ENCODE assay signal across 8 cellular contexts in genomic region chr13:52012512-52012836, GRCh38. TPM values are rescaled to one million over a fixed set of nuclear protein-coding genes. Genes with fewer than 3 reads are reported as not detected.
A peak's percentile ranks its signal among the peaks of the same experiment; 100 is the strongest.
DNase-seq lines count a peak whose midpoint lies in the region; ATAC-seq, FAIRE-seq and TF ChIP-seq lines count a peak whose summit lies in the region.

No MANE protein-coding gene starts in this region.

- no peak for TF ChIP-seq POLR2A in endothelial cell of umbilical vein (IDR thresholded peaks at IDR 0.05; ENCODE audit: low read depth, low read length)

- H3K4me2 ChIP-seq in OCI-LY1 (ENCODE audit: low read length) (peak overlapping the region; percentile 84), endothelial cell of umbilical vein (ENCODE audit: insufficient read depth, low read length) (peak overlapping the region; percentile 88)

- H3K36me3 ChIP-seq in OCI-LY1 (ENCODE audit: insufficient read depth, low read length) (peaks cover 16% of the 10 kb centered on the region; the same call in 1 of the 2 replicates), endothelial cell of umbilical vein (ENCODE audit: control insufficient read depth in 2 of 2, extremely low read depth in 1 of 2, insufficient read depth in 2 of 2, low read length in 2 of 2) (no peaks in the 10 kb centered on the region), pancreas (no peaks in the 10 kb centered on the region)

- H3K4me1 ChIP-seq in OCI-LY1 (ENCODE audit: insufficient read depth, low read length, severe bottlenecking) (peaks cover 21% of the 10 kb centered on the region), endothelial cell of umbilical vein (ENCODE audit: control insufficient read depth, extremely low read depth, insufficient read depth, low read length) (peaks cover 14% of the 10 kb centered on the region), pancreas (peaks cover 7 to 8% (median 8%) of the 10 kb centered on the region in 3 donors)

- H3K79me2 ChIP-seq in OCI-LY1 (ENCODE audit: insufficient read depth, low read length) (peaks cover 24% of the 10 kb centered on the region), endothelial cell of umbilical vein (ENCODE audit: control insufficient read depth, insufficient read depth, low read length) (peaks cover 29% of the 10 kb centered on the region)

- no peak overlapping the region for H2AFZ ChIP-seq in OCI-LY1 (ENCODE audit: low read length)
- H2AFZ ChIP-seq in endothelial cell of umbilical vein (ENCODE audit: low read depth, low read length) = peak overlapping the region; percentile 50

- H3K9me1 ChIP-seq in endothelial cell of umbilical vein (replicated peaks; ENCODE audit: control insufficient read depth, extremely low read depth, insufficient read depth, low read length) = no peaks in the 10 kb centered on the region

- FAIRE-seq in endothelial cell of umbilical vein (lab: Jason Lieb, UNC) (no peak), pancreas (lab: Jason Lieb, UNC) (no peak)

- H3K27me3 ChIP-seq in OCI-LY1 (ENCODE audit: insufficient read depth, low read length) = 0 out of 2 replicates have a peak, but pooled peaks cover 5% of the 10 kb centered on the region
- H3K27me3 ChIP-seq in endothelial cell of umbilical vein (ENCODE audit: control insufficient read depth in 2 of 2, insufficient read depth in 2 of 2, low read length in 2 of 2) = peaks cover 13 to 14% of the 10 kb centered on the region in 2 experiments
- H3K27me3 ChIP-seq in pancreas = no peaks in the 10 kb centered on the region

- TF ChIP-seq CTCF in OCI-LY1 (IDR thresholded peaks at IDR 0.05; ENCODE audit: low read length) = no peak
- TF ChIP-seq CTCF in endothelial cell of umbilical vein (IDR thresholded peaks at IDR 0.05; ENCODE audit: extremely low read depth in 1 of 2, insufficient read depth in 1 of 2, low read depth in 1 of 2, low read length in 2 of 2) = no peak
- no peak for TF ChIP-seq CTCF in pancreas (IDR thresholded peaks at IDR 0.05)

- peak overlapping the region; percentile 89 for H3K4me3 ChIP-seq in GM08714 (ENCODE audit: low read length)
- peak overlapping the region; percentile 76 for H3K4me3 ChIP-seq in OCI-LY1 (ENCODE audit: low read depth, low read length, poor library complexity, severe bottlenecking)
- peak overlapping the region; percentile 51 to 88 (median 58) for H3K4me3 ChIP-seq in endothelial cell of umbilical vein (replicated peaks in 1 of 3; ENCODE audit: insufficient read depth in 1 of 3, low read depth in 1 of 3, low read length in 3 of 3)
- H3K4me3 ChIP-seq in pancreas = peak overlapping the region; percentile 63 to 98 (median 82)

- no peaks in the 10 kb centered on the region for H3F3A ChIP-seq in OCI-LY1 (ENCODE audit: insufficient read depth, low read length)

- H3K9me3 ChIP-seq in OCI-LY1 (ENCODE audit: low read length) (no peaks in the 10 kb centered on the region), endothelial cell of umbilical vein (replicated peaks; ENCODE audit: control insufficient read depth, insufficient read depth, low read length) (no peaks in the 10 kb centered on the region), pancreas (no peaks in the 10 kb centered on the region)

- no peak for DNase-seq in endothelial cell of umbilical vein (ENCODE audit: low read depth, low spot score)
- no peak for DNase-seq in pancreas
- DNase-seq in anterior cingulate cortex (lab: John Stamatoyannopoulos, UW) = no peak

- intact Hi-C loops in endothelial cell of umbilical vein (cut with micrococcal nuclease) (loop anchor here (1.0 to 5.0 kb wide), 5 partner anchors 49 to 560 kb away; partner anchors contain the start of genes DHRS12, INTS6 and WDFY2), pancreas (cut with DNase I) (no loop called here)

- CTCF ChIA-PET in endothelial cell of umbilical vein (lab: Charles Lee) = interaction anchor here (0.9 to 1.6 kb wide), 10 partner anchors 10 to 438 kb away, joined by 3 to 7 read pairs (median 3); partner anchors contain the start of genes NEK5 and TMEM272

- no peak overlapping the region for H3K27ac ChIP-seq in OCI-LY1 (ENCODE audit: low read depth, low read length, poor library complexity, severe bottlenecking)
- peak overlapping the region; percentile 72 for H3K27ac ChIP-seq in endothelial cell of umbilical vein (ENCODE audit: insufficient read depth, low read depth, low read length)
- H3K27ac ChIP-seq in pancreas = peak overlapping the region in 2 of 4 donors; percentile 28 to 50

- dilution Hi-C loops in endothelial cell of umbilical vein (cut with MboI; ENCODE audit: extremely low pct_ligation_motif_present, low sequenced_read_pairs) = no loop called here

- no peaks in the 10 kb centered on the region for H4K20me1 ChIP-seq in OCI-LY1 (ENCODE audit: insufficient read depth, low read length)
- no peaks in the 10 kb centered on the region for H4K20me1 ChIP-seq in endothelial cell of umbilical vein (replicated peaks; ENCODE audit: control insufficient read depth, extremely low read depth, insufficient read depth, low read length)

- H3K9ac ChIP-seq in OCI-LY1 (ENCODE audit: low read length) (peak overlapping the region; percentile 69), endothelial cell of umbilical vein (replicated peaks; ENCODE audit: extremely low read depth, insufficient read depth, low read length) (peak overlapping the region; percentile 91)

- POLR2A ChIA-PET in endothelial cell of umbilical vein (lab: Charles Lee) = no interaction called here

- no peaks in the 10 kb centered on the region for H3K9me2 ChIP-seq in OCI-LY1 (ENCODE audit: low read depth, low read length)

- ATAC-seq in pancreas (no peak), HG02610 (IDR thresholded peaks at IDR 0.05; ENCODE audit: unreplicated experiment) (no peak), HG03442 (IDR thresholded peaks at IDR 0.05; ENCODE audit: unreplicated experiment) (no peak), GM18498 (IDR thresholded peaks at IDR 0.05; ENCODE audit: unreplicated experiment) (no peak)

- TSS peak; percentile 65 for BruUV-seq in endothelial cell of umbilical vein (replicated peaks; lab: Mats Ljungman, UMichigan)

- WGBS in pancreas, 2 donors = 0% methylated on average over 8 of the region's 8 CpGs

TF ChIP-seq in endothelial cell of umbilical vein, 7 proteins besides CTCF, POLR2A, EP300 and RAD21:
- TF ChIP-seq MAX (IDR thresholded peaks at IDR 0.05; ENCODE audit: insufficient read depth, insufficient read length) = no peak
- no peak for TF ChIP-seq FOS (IDR thresholded peaks at IDR 0.05; ENCODE audit: borderline replicate concordance, insufficient read depth, low read length)
- no peak for TF ChIP-seq GATA2 (IDR thresholded peaks at IDR 0.05; ENCODE audit: insufficient read depth, insufficient read length, low read depth, low read length)
- no peak for TF ChIP-seq EZH2 (IDR thresholded peaks at IDR 0.05; ENCODE audit: borderline replicate concordance, low read depth, low read length, severe bottlenecking)
- no peak for TF ChIP-seq MYC (IDR thresholded peaks at IDR 0.05; ENCODE audit: low read depth, low read length)
- no peak for TF ChIP-seq POLR2AphosphoS5 (IDR thresholded peaks at IDR 0.05; ENCODE audit: insufficient read depth, low read depth, low read length)
- no peak for TF ChIP-seq JUN (IDR thresholded peaks at IDR 0.05; ENCODE audit: borderline replicate concordance, insufficient read depth, insufficient read length, low read depth)
TF ChIP-seq in endothelial cell of umbilical vein: peak in this region for 0.

RNA-seq across cellular contexts. Expression of gene ALG11, which starts 0.3 kb away (rescaled TPM):
- total RNA-seq in endothelial cell of umbilical vein (31.0 and 34.7 TPM in 2 replicates), pancreas (10 to 100 TPM; 11.8 to 22.1 (median 17.6) TPM)
- polyA plus RNA-seq in endothelial cell of umbilical vein (4.3 and 6.5 TPM in 2 replicates), pancreas (1 to 10 TPM; 2.5 to 3.1 TPM)
- polyA plus RNA-seq in endothelial cell of umbilical vein (2011; cell fraction: cytosol; rRNA removed) = 5.3 and 5.7 TPM in 2 replicates
- polyA plus RNA-seq in endothelial cell of umbilical vein (2011; cell fraction: nucleus; rRNA removed) = 10.7 and 17.3 TPM in 2 replicates
- polyA plus RNA-seq in endothelial cell of umbilical vein (2012) = 18.3 and 21.5 TPM in 2 replicates
- 19.5 and 21.5 TPM in 2 replicates for polyA minus RNA-seq in endothelial cell of umbilical vein
- 6.9 TPM for polyA minus RNA-seq in endothelial cell of umbilical vein (2011; cell fraction: cytosol; rRNA and poly(A)+ RNA removed)
- polyA minus RNA-seq in endothelial cell of umbilical vein (2011; cell fraction: nucleus; rRNA and poly(A)+ RNA removed) = 16.7 and 23.0 TPM in 2 replicates

RNA-seq across cellular contexts. Expression of gene ATP7B, which starts 1.2 kb away (rescaled TPM):
- total RNA-seq in endothelial cell of umbilical vein (8.0 TPM in 2 replicates), pancreas (1 to 10 TPM; 2.3 to 6.0 (median 3.5) TPM)
- polyA plus RNA-seq in endothelial cell of umbilical vein (3.9 and 4.2 TPM in 2 replicates), pancreas (1 to 10 TPM; 2.0 to 2.3 TPM)
- polyA plus RNA-seq in endothelial cell of umbilical vein (2011; cell fraction: cytosol; rRNA removed) = 2.7 and 3.4 TPM in 2 replicates
- 14.5 and 16.1 TPM in 2 replicates for polyA plus RNA-seq in endothelial cell of umbilical vein (2011; cell fraction: nucleus; rRNA removed)
- 3.7 and 4.9 TPM in 2 replicates for polyA plus RNA-seq in endothelial cell of umbilical vein (2012)
- polyA minus RNA-seq in endothelial cell of umbilical vein = 13.2 and 14.7 TPM in 2 replicates
- 2.0 TPM for polyA minus RNA-seq in endothelial cell of umbilical vein (2011; cell fraction: cytosol; rRNA and poly(A)+ RNA removed)
- polyA minus RNA-seq in endothelial cell of umbilical vein (2011; cell fraction: nucleus; rRNA and poly(A)+ RNA removed) = 13.4 and 14.2 TPM in 2 replicates

RNA-seq across cellular contexts. Expression of gene UTP14C, which starts 12.0 kb away (rescaled TPM):
- 9.4 and 10.9 TPM in 2 replicates for total RNA-seq in endothelial cell of umbilical vein
- 3.3 and 4.1 TPM in 2 replicates for polyA plus RNA-seq in endothelial cell of umbilical vein
- polyA plus RNA-seq in endothelial cell of umbilical vein (2011; cell fraction: cytosol; rRNA removed) = 5.0 TPM in 2 replicates
- 4.8 and 6.8 TPM in 2 replicates for polyA plus RNA-seq in endothelial cell of umbilical vein (2011; cell fraction: nucleus; rRNA removed)
- polyA plus RNA-seq in endothelial cell of umbilical vein (2012) = 9.1 TPM in 2 replicates
- polyA minus RNA-seq in endothelial cell of umbilical vein = 6.1 and 9.4 TPM in 2 replicates
- polyA minus RNA-seq in endothelial cell of umbilical vein (2011; cell fraction: cytosol; rRNA and poly(A)+ RNA removed) = 4.2 TPM
- 5.4 and 6.8 TPM in 2 replicates for polyA minus RNA-seq in endothelial cell of umbilical vein (2011; cell fraction: nucleus; rRNA and poly(A)+ RNA removed)
- 1 to 10 TPM; 4.4 to 10.0 (median 7.4) TPM for total RNA-seq in pancreas
- 1 to 10 TPM; 1.7 to 5.0 TPM for polyA plus RNA-seq in pancreas
